1 cellular context compared by ENCODE assay signal in the genomic region with DNA sequence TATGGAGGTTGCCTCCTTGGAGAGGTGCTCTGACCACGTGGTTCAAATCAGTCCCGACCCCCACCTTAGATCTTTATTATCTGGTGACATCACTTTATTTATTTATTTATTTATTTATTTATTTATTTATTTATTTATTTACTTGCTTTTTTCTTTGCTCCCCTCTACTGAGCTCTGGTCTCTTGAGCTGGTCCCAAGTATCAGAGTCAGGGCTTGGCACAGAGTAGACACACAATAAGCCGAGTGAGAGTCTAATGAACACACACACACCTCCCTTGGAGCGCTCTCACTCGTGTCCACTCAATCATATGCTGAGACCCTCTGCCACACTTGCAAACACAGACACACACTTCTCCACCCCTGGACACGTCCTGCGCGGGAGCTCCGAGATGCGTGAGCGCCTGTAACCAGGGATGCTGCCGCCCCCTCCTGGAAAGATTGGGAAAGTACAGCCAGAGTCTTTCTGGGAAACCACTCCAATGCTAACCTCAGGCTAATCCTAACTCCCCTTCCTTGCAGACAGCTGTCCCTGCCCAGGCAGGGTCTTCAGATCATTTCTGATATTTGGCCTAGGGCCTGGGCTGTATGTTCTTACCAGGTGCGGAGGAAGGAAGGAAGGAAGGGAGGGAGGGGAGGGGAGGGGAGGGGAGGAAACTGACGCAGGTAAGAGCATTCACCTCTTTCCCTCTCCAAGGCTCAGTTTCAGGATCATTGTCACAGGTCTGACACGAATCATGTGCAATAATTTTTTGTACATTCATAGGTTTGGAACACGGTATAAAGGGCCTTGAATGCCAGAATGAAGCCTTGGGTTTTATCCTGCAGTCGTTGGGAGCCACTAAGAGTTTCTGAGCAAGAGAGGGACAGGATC.
TF ChIP-seq lines count a peak whose summit lies in the region.

No MANE protein-coding gene starts in this region.

TF ChIP-seq in HEK293, 187 proteins besides CTCF, POLR2A, EP300 and RAD21 (continued from another document):
- TF ChIP-seq, protein P1, sequence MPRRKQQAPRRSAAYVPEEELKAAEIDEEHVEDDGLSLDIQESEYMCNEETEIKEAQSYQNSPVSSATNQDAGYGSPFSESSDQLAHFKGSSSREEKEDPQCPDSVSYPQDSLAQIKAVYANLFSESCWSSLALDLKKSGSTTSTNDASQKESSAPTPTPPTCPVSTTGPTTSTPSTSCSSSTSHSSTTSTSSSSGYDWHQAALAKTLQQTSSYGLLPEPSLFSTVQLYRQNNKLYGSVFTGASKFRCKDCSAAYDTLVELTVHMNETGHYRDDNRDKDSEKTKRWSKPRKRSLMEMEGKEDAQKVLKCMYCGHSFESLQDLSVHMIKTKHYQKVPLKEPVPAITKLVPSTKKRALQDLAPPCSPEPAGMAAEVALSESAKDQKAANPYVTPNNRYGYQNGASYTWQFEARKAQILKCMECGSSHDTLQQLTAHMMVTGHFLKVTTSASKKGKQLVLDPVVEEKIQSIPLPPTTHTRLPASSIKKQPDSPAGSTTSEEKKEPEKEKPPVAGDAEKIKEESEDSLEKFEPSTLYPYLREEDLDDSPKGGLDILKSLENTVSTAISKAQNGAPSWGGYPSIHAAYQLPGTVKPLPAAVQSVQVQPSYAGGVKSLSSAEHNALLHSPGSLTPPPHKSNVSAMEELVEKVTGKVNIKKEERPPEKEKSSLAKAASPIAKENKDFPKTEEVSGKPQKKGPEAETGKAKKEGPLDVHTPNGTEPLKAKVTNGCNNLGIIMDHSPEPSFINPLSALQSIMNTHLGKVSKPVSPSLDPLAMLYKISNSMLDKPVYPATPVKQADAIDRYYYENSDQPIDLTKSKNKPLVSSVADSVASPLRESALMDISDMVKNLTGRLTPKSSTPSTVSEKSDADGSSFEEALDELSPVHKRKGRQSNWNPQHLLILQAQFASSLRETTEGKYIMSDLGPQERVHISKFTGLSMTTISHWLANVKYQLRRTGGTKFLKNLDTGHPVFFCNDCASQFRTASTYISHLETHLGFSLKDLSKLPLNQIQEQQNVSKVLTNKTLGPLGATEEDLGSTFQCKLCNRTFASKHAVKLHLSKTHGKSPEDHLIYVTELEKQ (tag by site-specific recombination; IDR thresholded peaks at IDR 0.05; ENCODE audit: borderline replicate concordance) = peak; percentile 30; the same call in 1 of the 2 replicates
- 0 out of 2 replicates have a peak, but pooled peaks have one; percentile 20 for TF ChIP-seq ZNF707 (tag by site-specific recombination; IDR thresholded peaks at IDR 0.05)
- no peak for TF ChIP-seq KLF8 (tag by site-specific recombination; IDR thresholded peaks at IDR 0.05)
- peak; percentile 95 for TF ChIP-seq ZNF140 (tag by site-specific recombination; IDR thresholded peaks at IDR 0.05)
- peak; percentile 85 for TF ChIP-seq ZNF302 (tag by site-specific recombination; IDR thresholded peaks at IDR 0.05; ENCODE audit: low read depth)
- TF ChIP-seq ZBTB1 (tag by site-specific recombination; IDR thresholded peaks at IDR 0.05) = 0 out of 2 replicates have a peak, but pooled peaks have one; percentile 46
- 0 out of 2 replicates have a peak, but pooled peaks have one; percentile 50 for TF ChIP-seq ZNF530 (tag by site-specific recombination; IDR thresholded peaks at IDR 0.05; ENCODE audit: low read depth)
- TF ChIP-seq, protein P2, sequence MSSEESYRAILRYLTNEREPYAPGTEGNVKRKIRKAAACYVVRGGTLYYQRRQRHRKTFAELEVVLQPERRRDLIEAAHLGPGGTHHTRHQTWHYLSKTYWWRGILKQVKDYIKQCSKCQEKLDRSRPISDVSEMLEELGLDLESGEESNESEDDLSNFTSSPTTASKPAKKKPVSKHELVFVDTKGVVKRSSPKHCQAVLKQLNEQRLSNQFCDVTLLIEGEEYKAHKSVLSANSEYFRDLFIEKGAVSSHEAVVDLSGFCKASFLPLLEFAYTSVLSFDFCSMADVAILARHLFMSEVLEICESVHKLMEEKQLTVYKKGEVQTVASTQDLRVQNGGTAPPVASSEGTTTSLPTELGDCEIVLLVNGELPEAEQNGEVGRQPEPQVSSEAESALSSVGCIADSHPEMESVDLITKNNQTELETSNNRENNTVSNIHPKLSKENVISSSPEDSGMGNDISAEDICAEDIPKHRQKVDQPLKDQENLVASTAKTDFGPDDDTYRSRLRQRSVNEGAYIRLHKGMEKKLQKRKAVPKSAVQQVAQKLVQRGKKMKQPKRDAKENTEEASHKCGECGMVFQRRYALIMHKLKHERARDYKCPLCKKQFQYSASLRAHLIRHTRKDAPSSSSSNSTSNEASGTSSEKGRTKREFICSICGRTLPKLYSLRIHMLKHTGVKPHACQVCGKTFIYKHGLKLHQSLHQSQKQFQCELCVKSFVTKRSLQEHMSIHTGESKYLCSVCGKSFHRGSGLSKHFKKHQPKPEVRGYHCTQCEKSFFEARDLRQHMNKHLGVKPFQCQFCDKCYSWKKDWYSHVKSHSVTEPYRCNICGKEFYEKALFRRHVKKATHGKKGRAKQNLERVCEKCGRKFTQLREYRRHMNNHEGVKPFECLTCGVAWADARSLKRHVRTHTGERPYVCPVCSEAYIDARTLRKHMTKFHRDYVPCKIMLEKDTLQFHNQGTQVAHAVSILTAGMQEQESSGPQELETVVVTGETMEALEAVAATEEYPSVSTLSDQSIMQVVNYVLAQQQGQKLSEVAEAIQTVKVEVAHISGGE (tag by site-specific recombination; conservative IDR thresholded peaks at IDR 0.05; ENCODE audit: low read depth) = peak; percentile 90
- TF ChIP-seq, protein P3, sequence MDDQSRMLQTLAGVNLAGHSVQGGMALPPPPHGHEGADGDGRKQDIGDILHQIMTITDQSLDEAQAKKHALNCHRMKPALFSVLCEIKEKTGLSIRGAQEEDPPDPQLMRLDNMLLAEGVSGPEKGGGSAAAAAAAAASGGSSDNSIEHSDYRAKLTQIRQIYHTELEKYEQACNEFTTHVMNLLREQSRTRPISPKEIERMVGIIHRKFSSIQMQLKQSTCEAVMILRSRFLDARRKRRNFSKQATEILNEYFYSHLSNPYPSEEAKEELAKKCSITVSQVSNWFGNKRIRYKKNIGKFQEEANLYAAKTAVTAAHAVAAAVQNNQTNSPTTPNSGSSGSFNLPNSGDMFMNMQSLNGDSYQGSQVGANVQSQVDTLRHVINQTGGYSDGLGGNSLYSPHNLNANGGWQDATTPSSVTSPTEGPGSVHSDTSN (CRISPR knock-in tag; IDR thresholded peaks at IDR 0.05) = no peak
- TF ChIP-seq ZNF596 (tag by site-specific recombination; IDR thresholded peaks at IDR 0.05) = no peak
TF ChIP-seq in HEK293: peak in this region for 60.
